Comparison of ENCODE assay signal across 1 cellular context in the genomic region with DNA sequence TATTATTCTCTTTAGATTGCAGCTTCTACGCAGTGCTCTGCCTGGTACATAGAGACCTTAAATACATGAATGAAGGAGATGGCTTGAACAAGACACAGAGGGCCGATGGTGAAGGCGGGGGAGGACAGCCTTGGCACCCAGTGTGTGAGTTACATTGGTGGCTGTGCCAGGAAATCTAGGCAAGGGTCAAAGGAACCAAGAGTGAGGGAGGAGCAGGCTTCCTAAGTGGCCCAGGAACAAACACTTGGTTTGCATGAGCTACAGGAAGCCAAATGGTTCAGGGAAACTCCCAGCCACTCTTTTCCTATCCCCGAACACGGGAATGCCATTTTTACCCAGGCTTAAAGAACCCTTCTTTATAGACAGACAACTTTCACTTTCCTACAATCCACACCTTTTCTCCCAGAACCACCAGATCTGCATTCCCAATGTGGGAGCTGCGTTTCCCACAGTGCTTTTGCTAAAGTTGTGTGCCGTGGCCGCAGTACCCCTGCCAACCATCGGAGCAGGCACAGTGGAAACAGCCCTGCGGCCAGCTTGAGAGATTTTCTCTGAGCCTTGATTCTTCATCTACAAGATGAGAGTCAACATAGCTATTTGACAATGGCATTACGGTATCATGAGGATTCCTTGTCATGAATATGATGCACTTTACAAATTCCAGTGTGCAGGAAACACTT.
TF ChIP-seq lines count a peak whose summit lies in the region.

No MANE protein-coding gene starts in this region.

TF ChIP-seq in HCT116, 20 proteins besides CTCF, POLR2A, EP300 and RAD21 (continued from another document):
- TF ChIP-seq, protein P1, sequence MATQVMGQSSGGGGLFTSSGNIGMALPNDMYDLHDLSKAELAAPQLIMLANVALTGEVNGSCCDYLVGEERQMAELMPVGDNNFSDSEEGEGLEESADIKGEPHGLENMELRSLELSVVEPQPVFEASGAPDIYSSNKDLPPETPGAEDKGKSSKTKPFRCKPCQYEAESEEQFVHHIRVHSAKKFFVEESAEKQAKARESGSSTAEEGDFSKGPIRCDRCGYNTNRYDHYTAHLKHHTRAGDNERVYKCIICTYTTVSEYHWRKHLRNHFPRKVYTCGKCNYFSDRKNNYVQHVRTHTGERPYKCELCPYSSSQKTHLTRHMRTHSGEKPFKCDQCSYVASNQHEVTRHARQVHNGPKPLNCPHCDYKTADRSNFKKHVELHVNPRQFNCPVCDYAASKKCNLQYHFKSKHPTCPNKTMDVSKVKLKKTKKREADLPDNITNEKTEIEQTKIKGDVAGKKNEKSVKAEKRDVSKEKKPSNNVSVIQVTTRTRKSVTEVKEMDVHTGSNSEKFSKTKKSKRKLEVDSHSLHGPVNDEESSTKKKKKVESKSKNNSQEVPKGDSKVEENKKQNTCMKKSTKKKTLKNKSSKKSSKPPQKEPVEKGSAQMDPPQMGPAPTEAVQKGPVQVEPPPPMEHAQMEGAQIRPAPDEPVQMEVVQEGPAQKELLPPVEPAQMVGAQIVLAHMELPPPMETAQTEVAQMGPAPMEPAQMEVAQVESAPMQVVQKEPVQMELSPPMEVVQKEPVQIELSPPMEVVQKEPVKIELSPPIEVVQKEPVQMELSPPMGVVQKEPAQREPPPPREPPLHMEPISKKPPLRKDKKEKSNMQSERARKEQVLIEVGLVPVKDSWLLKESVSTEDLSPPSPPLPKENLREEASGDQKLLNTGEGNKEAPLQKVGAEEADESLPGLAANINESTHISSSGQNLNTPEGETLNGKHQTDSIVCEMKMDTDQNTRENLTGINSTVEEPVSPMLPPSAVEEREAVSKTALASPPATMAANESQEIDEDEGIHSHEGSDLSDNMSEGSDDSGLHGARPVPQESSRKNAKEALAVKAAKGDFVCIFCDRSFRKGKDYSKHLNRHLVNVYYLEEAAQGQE (IDR thresholded peaks at IDR 0.05; ENCODE audit: low read depth), result no peak
- TF ChIP-seq CBX3 (IDR thresholded peaks at IDR 0.05; ENCODE audit: low read depth) (no peak), SIN3A (IDR thresholded peaks at IDR 0.05; ENCODE audit: low read depth) (no peak), ELF1 (IDR thresholded peaks at IDR 0.05; ENCODE audit: borderline replicate concordance, low read depth) (no peak), FOSL1 (IDR thresholded peaks at IDR 0.05; ENCODE audit: low read depth) (no peak), EZH2phosphoT487 (IDR thresholded peaks at IDR 0.05; ENCODE audit: borderline replicate concordance) (no peak), TCF7L2 (IDR thresholded peaks at IDR 0.05; ENCODE audit: borderline replicate concordance, extremely low read depth, insufficient read depth, insufficient read length) (no peak), ZNF274 (IDR thresholded peaks at IDR 0.05; ENCODE audit: low read depth, low read length) (no peak), EGR1 (IDR thresholded peaks at IDR 0.05; ENCODE audit: low read depth) (no peak), JUND (IDR thresholded peaks at IDR 0.05) (no peak), MAX (IDR thresholded peaks at IDR 0.05) (no peak), ZFX (IDR thresholded peaks at IDR 0.05) (no peak)
- TF ChIP-seq, protein P2, sequence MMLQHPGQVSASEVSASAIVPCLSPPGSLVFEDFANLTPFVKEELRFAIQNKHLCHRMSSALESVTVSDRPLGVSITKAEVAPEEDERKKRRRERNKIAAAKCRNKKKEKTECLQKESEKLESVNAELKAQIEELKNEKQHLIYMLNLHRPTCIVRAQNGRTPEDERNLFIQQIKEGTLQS (IDR thresholded peaks at IDR 0.05), result no peak
